In the genomic region with DNA sequence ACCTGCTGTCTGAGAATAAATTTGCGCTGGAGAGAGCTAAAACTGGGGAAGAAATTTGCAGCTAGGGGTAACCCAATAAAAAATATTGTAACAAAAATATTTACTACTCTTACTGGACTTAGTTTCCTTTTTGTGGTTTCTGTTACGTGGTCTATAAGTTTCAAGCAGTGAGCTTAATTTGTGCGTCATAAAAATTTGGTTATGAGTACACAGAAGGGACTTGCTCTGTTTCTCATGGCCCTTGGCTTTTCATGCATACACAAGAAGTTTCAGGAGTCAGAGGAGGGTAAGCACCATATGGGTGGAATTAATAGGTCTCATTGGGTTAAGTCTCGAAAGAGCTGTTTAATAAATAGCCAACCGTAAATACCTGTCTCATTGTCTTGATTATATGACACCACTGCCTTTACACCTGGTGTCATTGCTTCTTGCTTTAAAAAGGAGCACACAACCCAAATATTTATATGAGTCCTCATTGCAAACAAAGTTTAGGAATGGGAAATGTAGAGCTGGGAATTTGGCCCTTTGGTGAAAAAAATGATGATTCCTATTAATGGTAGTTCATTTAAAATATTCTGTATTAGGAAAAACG, we compare ENCODE assay signal across 8 cellular contexts. TPM values are rescaled to one million over a fixed set of nuclear protein-coding genes. Genes with fewer than 3 reads are reported as not detected.
DNase-seq lines count a peak whose midpoint lies in the region; ATAC-seq and TF ChIP-seq lines count a peak whose summit lies in the region.

No MANE protein-coding gene starts in this region.

- POLR2A ChIA-PET in MCF 10A (lab: Yijun Ruan, JAX): interaction anchor here (0.9 to 10.8 kb wide), 33 partner anchors 9 to 276 kb away, joined by 3 to 256 read pairs (median 20); partner anchors contain the start of genes CCT8 and USP16

- no peaks in the 10 kb centered on the region for H3K27me3 Mint-ChIP-seq in MCF 10A (ENCODE audit: insufficient read depth, unreplicated experiment)
- no peaks in the 10 kb centered on the region for H3K27me3 Mint-ChIP-seq in naive B cell

- no peaks in the 10 kb centered on the region for H3K9me3 Mint-ChIP-seq in MCF 10A (ENCODE audit: unreplicated experiment)
- H3K9me3 Mint-ChIP-seq in naive B cell: no peaks in the 10 kb centered on the region

- H3K27ac Mint-ChIP-seq in MCF 10A (ENCODE audit: low read depth, unreplicated experiment) (peak overlapping the region; percentile 61), naive B cell (peak overlapping the region; percentile 94 to 99 (median 98))

- H3K4me1 Mint-ChIP-seq in MCF 10A (ENCODE audit: insufficient read depth, unreplicated experiment): peaks cover 39% of the 10 kb centered on the region
- peaks cover 44 to 67% (median 59%) of the 10 kb centered on the region in 3 donors for H3K4me1 Mint-ChIP-seq in naive B cell

- no peak for TF ChIP-seq CTCF in GM12864 (IDR thresholded peaks at IDR 0.05; ENCODE audit: low read depth, low read length, missing control alignments)
- TF ChIP-seq CTCF in HL-60 (IDR thresholded peaks at IDR 0.05; ENCODE audit: insufficient read depth, low read length): no peak
- TF ChIP-seq CTCF in MCF 10A (IDR thresholded peaks at IDR 0.05; ENCODE audit: unreplicated experiment): no peak

- BruUV-seq in MCF 10A (replicated peaks; lab: Mats Ljungman, UMichigan): no TSS peak

- H3K27me3 ChIP-seq in HL-60 (ENCODE audit: insufficient read depth, poor library complexity, severe bottlenecking): no peaks in the 10 kb centered on the region

- H3K4me3 ChIP-seq in GM12864 (ENCODE audit: low read depth, low read length) (peak overlapping the region; percentile 87), HL-60 (replicated peaks; ENCODE audit: insufficient read depth, low read length) (peak overlapping the region; percentile 72)

- CTCF ChIA-PET in MCF 10A (lab: Yijun Ruan, JAX): interaction anchor here (0.5 to 7.1 kb wide), 26 partner anchors 9 to 209 kb away, joined by 3 to 93 read pairs (median 4); no protein-coding TSS in a partner anchor

- H3K36me3 Mint-ChIP-seq in MCF 10A (ENCODE audit: insufficient read depth, unreplicated experiment) (peaks cover 8% of the 10 kb centered on the region), naive B cell (peaks cover 0 to 1% of the 10 kb centered on the region in 2 donors)

- DNase-seq in GM12864 (ENCODE audit: low read depth) (peak; percentile 82), HL-60 (ENCODE audit: low read depth in 1 of 2, low spot score in 1 of 2) (no peak), MCF 10A (ENCODE audit: unreplicated experiment) (no peak), naive B cell (peak; percentile 88), retina (no peak), head of caudate nucleus (no peak), Kasumi-1 (lab: John Stamatoyannopoulos, UW) (no peak)

- intact Hi-C loops in MCF 10A (cut with micrococcal nuclease) (loop anchor here (1.0 kb wide), 2 partner anchors 48 to 72 kb away; no protein-coding TSS in a partner anchor), head of caudate nucleus (cut with DNase I) (no loop called here)

- ATAC-seq in GM21423 (IDR thresholded peaks at IDR 0.05; ENCODE audit: unreplicated experiment) (peak; percentile 75), naive B cell (ENCODE audit: low read depth in 2 of 2) (peak; percentile 64 to 65)

- H3K4me3 Mint-ChIP-seq in MCF 10A (ENCODE audit: unreplicated experiment): peak overlapping the region; percentile 81
- peak overlapping the region; percentile 89 to 98 (median 92) for H3K4me3 Mint-ChIP-seq in naive B cell

- H3K27ac ChIP-seq in HL-60 (replicated peaks): peak overlapping the region; percentile 85

RNA-seq across cellular contexts. Expression of gene BACH1, which starts 1.9 kb away (rescaled TPM):
- 69.3 and 76.6 TPM in 2 replicates for total RNA-seq in MCF 10A (2022)
- polyA plus RNA-seq in naive B cell (ENCODE audit: low read depth in 6 of 6): 100 to 1,000 TPM in 1 of 6 donors, 10 to 100 TPM in 5; 50.7 to 106 (median 69.3) TPM

Comparison
In these comparisons a context has a peak if more than half of its experiments do, and no peak if none do; other contexts are left out.
1. DNase-seq: peak in GM12864 (single experiment) and naive B cell (single experiment); none in HL-60 (0 of 2), MCF 10A (single experiment), retina (single experiment), head of caudate nucleus (0 of 42) and Kasumi-1 (0 of 2).